19 cellular contexts compared by ENCODE assay signal in genomic region chr11:10913996-10914514, GRCh38. TPM values are rescaled to one million over a fixed set of nuclear protein-coding genes. Genes with fewer than 3 reads are reported as not detected.
DNase-seq lines count a peak whose midpoint lies in the region; ATAC-seq and TF ChIP-seq lines count a peak whose summit lies in the region.
"Had no signal": no experiment of that assay in that cellular context is flagged by ENCODE, and none has a peak within 500 bp of the region (broad histone marks: within the 10 kb centered on the region; RNA-seq: fewer than 3 reads in every experiment).

No MANE protein-coding gene starts in this region.

- DNase-seq in CD14-positive monocyte (ENCODE audit: low spot score) (no peak), IMR-90 (no peak), adipocyte (ENCODE audit: low read depth) (peak; percentile 52), fibroblast of pulmonary artery (ENCODE audit: low read depth) (peak; percentile 23), NCI-H2171 (lab: John Stamatoyannopoulos, UW) (no peak), spleen (no peak), endothelial cell (ENCODE audit: low spot score) (no peak)
- DNase-seq: CD4-positive, alpha-beta T cell; GOT3; NCI-H1105 treated with DMSO at 0.1 percent for 48 hours; NCI-H146; NCI-H1930; NCI-H2107; NCI-H524 treated with DMSO at 0.1 percent for 48 hours; Peyer's patch; SK-N-SH; SW 1271 had no signal

- no TSS peak for BruUV-seq in IMR-90 (replicated peaks; lab: Mats Ljungman, UMichigan)

- no peak overlapping the region for H2BK120ac ChIP-seq in IMR-90 (ENCODE audit: low read depth, low read length)

- intact Hi-C loops in CD14-positive monocyte (cut with micrococcal nuclease) (loop anchor here in 1 of 2 donors (2.0 to 5.0 kb wide), 3 partner anchors 15 to 57 kb away; partner anchors contain the start of gene ZBED5), IMR-90 (cut with micrococcal nuclease) (no loop called here), spleen (cut with DNase I; ENCODE audit: low total_unique reads) (no loop called here)

- no peak for TF ChIP-seq RAD21 in IMR-90 (IDR thresholded peaks at IDR 0.05; ENCODE audit: low read length)

- no peaks in the 10 kb centered on the region for H3K9me1 ChIP-seq in IMR-90 (ENCODE audit: insufficient read depth, low read length)

- H3K9ac ChIP-seq in IMR-90 (ENCODE audit: low read depth, low read length) = no peak overlapping the region
- no peak overlapping the region for H3K9ac ChIP-seq in adipocyte (ENCODE audit: low read length)
- H3K9ac ChIP-seq: SK-N-SH had no signal

- no peak overlapping the region for H4K91ac ChIP-seq in IMR-90 (ENCODE audit: insufficient read depth, low read depth, low read length)

- no peak overlapping the region for H3K4me2 ChIP-seq in IMR-90 (ENCODE audit: low read depth, low read length)
- H3K4me2 ChIP-seq: SK-N-SH had no signal

- no peak overlapping the region for H2BK15ac ChIP-seq in IMR-90 (ENCODE audit: low read depth, low read length)

- H2AK9ac ChIP-seq in IMR-90 (replicated peaks; ENCODE audit: low read depth, low read length, poor library complexity) = no peak overlapping the region

- H3K36me3 ChIP-seq in IMR-90 (ENCODE audit: control insufficient read depth, insufficient read depth, low read length) = no peaks in the 10 kb centered on the region
- no peaks in the 10 kb centered on the region for H3K36me3 ChIP-seq in adipocyte (ENCODE audit: control insufficient read depth, insufficient read depth, low read length, severe bottlenecking)
- no peaks in the 10 kb centered on the region for H3K36me3 ChIP-seq in spleen
- H3K36me3 ChIP-seq: HAP-1, Peyer's patch had no signal

- CTCF ChIA-PET in IMR-90 (lab: Yijun Ruan, JAX) = interaction anchor here (1.1 kb wide), 1 partner anchor 10 kb away, joined by 3 read pairs; no protein-coding TSS in a partner anchor

- H3K27ac Mint-ChIP-seq in CD14-positive monocyte (peak overlapping the region; percentile 85 to 95 (median 92)), endothelial cell (ENCODE audit: unreplicated experiment) (no peak overlapping the region)
- H3K27ac Mint-ChIP-seq: CD4-positive, alpha-beta T cell; IgD-negative memory B cell had no signal

- H3K4me3 ChIP-seq in IMR-90 (ENCODE audit: insufficient read depth, low read depth, low read length) = no peak overlapping the region
- H3K4me3 ChIP-seq in adipocyte (ENCODE audit: low read length) = no peak overlapping the region
- no peak overlapping the region for H3K4me3 ChIP-seq in fibroblast of pulmonary artery (replicated peaks; ENCODE audit: low read depth, low read length)
- no peak overlapping the region for H3K4me3 ChIP-seq in spleen
- H3K4me3 ChIP-seq: HAP-1, Peyer's patch had no signal

- H4K5ac ChIP-seq in IMR-90 (ENCODE audit: low read depth, low read length) = no peak overlapping the region

- H3K4me3 Mint-ChIP-seq in CD14-positive monocyte = peak overlapping the region in 1 of 2 donors; percentile 58
- no peak overlapping the region for H3K4me3 Mint-ChIP-seq in endothelial cell (ENCODE audit: unreplicated experiment)
- H3K4me3 Mint-ChIP-seq: CD4-positive, alpha-beta T cell; IgD-negative memory B cell had no signal

- no peak overlapping the region for H2BK5ac ChIP-seq in IMR-90 (ENCODE audit: low read depth, low read length, poor library complexity, severe bottlenecking)

- H3K18ac ChIP-seq in IMR-90 (ENCODE audit: low read depth, low read length) = peak overlapping the region; percentile 54

- H3K9me3 ChIP-seq in IMR-90 (ENCODE audit: control insufficient read depth, insufficient read depth, low read length) (no peaks in the 10 kb centered on the region; the same call in 1 of the 2 replicates), adipocyte (ENCODE audit: control insufficient read depth, low read length) (peaks cover 15% of the 10 kb centered on the region), spleen (peaks cover 0 to 13% (median 0%) of the 10 kb centered on the region in 8 donors)
- H3K9me3 ChIP-seq: Peyer's patch, SK-N-SH had no signal

- H3K27me3 Mint-ChIP-seq in CD14-positive monocyte (ENCODE audit: low read depth in 3 of 3) (peaks cover 0 to 4% (median 3%) of the 10 kb centered on the region in 3 donors), endothelial cell (ENCODE audit: unreplicated experiment) (no peaks in the 10 kb centered on the region)

- peaks cover 41% of the 10 kb centered on the region for H3K4me1 Mint-ChIP-seq in CD14-positive monocyte
- no peaks in the 10 kb centered on the region for H3K4me1 Mint-ChIP-seq in endothelial cell (ENCODE audit: unreplicated experiment)

- no peak overlapping the region for H2AFZ ChIP-seq in IMR-90 (replicated peaks; ENCODE audit: low read length, poor library complexity)

- H3K56ac ChIP-seq in IMR-90 (ENCODE audit: extremely low read depth, insufficient read depth, low read length) = no peak overlapping the region

- POLR2A ChIA-PET in IMR-90 (lab: Charles Lee; ENCODE audit: unreplicated experiment) = no interaction called here

- no peaks in the 10 kb centered on the region for H3K79me1 ChIP-seq in IMR-90 (ENCODE audit: low read depth in 1 of 2, low read length in 2 of 2)

- peaks cover 13% of the 10 kb centered on the region in 2 donors for H3K36me3 Mint-ChIP-seq in CD14-positive monocyte
- H3K36me3 Mint-ChIP-seq in endothelial cell (ENCODE audit: low read depth, unreplicated experiment) = peaks cover 7% of the 10 kb centered on the region

- H3K27me3 ChIP-seq in IMR-90 (ENCODE audit: control insufficient read depth, insufficient read depth, low read length) = no peaks in the 10 kb centered on the region
- no peaks in the 10 kb centered on the region for H3K27me3 ChIP-seq in adipocyte (replicated peaks; ENCODE audit: control insufficient read depth, insufficient read depth, low read length)
- no peaks in the 10 kb centered on the region for H3K27me3 ChIP-seq in spleen (replicated peaks in 1 of 7)
- H3K27me3 ChIP-seq: Peyer's patch had no signal

- ATAC-seq in IMR-90 (ENCODE audit: low read depth) = no peak

- H3K27ac ChIP-seq in IMR-90 (ENCODE audit: insufficient read depth, low read length) (no peak overlapping the region), spleen (no peak overlapping the region)
- H3K27ac ChIP-seq: Peyer's patch had no signal

- TF ChIP-seq POLR2A in IMR-90 (IDR thresholded peaks at IDR 0.05; ENCODE audit: low read depth, low read length) (no peak), spleen (IDR thresholded peaks at IDR 0.05) (no peak)

- H4K20me1 ChIP-seq in IMR-90 (ENCODE audit: insufficient read depth, low read length) = no peaks in the 10 kb centered on the region

- WGBS in IMR-90 (ENCODE audit: extremely low coverage in 2 of 2, insufficient read length in 1 of 2), 2 experiments = no CpG with 5 or more reads among the region's 2 CpGs
- 68 to 75% (median 73%) methylated on average over 2 of the region's 2 CpGs for WGBS in spleen, 5 donors

- H3K4ac ChIP-seq in IMR-90 (ENCODE audit: low read depth, low read length) = no peak overlapping the region

- H3K4me1 ChIP-seq in IMR-90 (ENCODE audit: control insufficient read depth, insufficient read depth, low read length) (peaks cover 6% of the 10 kb centered on the region), adipocyte (ENCODE audit: control insufficient read depth, insufficient read depth, low read length) (peaks cover 22% of the 10 kb centered on the region), spleen (peaks cover 0 to 5% (median 0%) of the 10 kb centered on the region in 6 donors)
- H3K4me1 ChIP-seq: Peyer's patch had no signal

- in situ Hi-C loops in IMR-90 (cut with MboI; ENCODE audit: low sequenced_read_pairs) = no loop called here

- H3K14ac ChIP-seq in IMR-90 (replicated peaks; ENCODE audit: low read depth, low read length) = no peak overlapping the region

- TF ChIP-seq CTCF in CD14-positive monocyte (IDR thresholded peaks at IDR 0.05) (no peak), IMR-90 (conservative IDR thresholded peaks at IDR 0.05; ENCODE audit: low read depth, low read length) (no peak), fibroblast of pulmonary artery (IDR thresholded peaks at IDR 0.05; ENCODE audit: low read length, missing control alignments) (no peak), spleen (IDR thresholded peaks at IDR 0.05 in 8 of 11, conservative IDR thresholded peaks at IDR 0.05 in 3 of 11) (no peak), endothelial cell (IDR thresholded peaks at IDR 0.05; ENCODE audit: unreplicated experiment) (no peak)

- no peak overlapping the region for H2BK20ac ChIP-seq in IMR-90 (ENCODE audit: low read depth, low read length)

- H3K9me3 Mint-ChIP-seq in CD14-positive monocyte = peaks cover 15 to 26% (median 21%) of the 10 kb centered on the region in 7 donors
- H3K9me3 Mint-ChIP-seq in endothelial cell (ENCODE audit: unreplicated experiment) = no peaks in the 10 kb centered on the region

- no peak overlapping the region for H2AK5ac ChIP-seq in IMR-90 (ENCODE audit: low read depth, low read length)

- no peak overlapping the region for H4K8ac ChIP-seq in IMR-90 (ENCODE audit: low read depth in 2 of 2, low read length in 2 of 2)

- H3K23ac ChIP-seq in IMR-90 (ENCODE audit: low read depth, low read length) = no peak overlapping the region

- dilution Hi-C loops in IMR-90 (cut with HindIII; ENCODE audit: low sequenced_read_pairs, unreplicated experiment) = no loop called here

TF ChIP-seq in IMR-90, 13 proteins besides CTCF, POLR2A, EP300 and RAD21:
- no peak for TF ChIP-seq FOS (IDR thresholded peaks at IDR 0.05; ENCODE audit: low read depth, low read length)
- peak; percentile 55 for TF ChIP-seq CEBPB (IDR thresholded peaks at IDR 0.05; ENCODE audit: low read depth, low read length)

RNA-seq across cellular contexts. Expression of gene ZBED5, which starts 56.2 kb away (rescaled TPM):
- polyA plus RNA-seq in CD14-positive monocyte (10 to 100 TPM in 1 of 2 donors, 1 to 10 TPM in 1; 8.1 to 10.3 TPM), IMR-90 (2012; rRNA removed) (26.1 and 28.2 TPM in 2 replicates), spleen (10 to 100 TPM; 43.5 to 70.1 (median 46.7) TPM)
- total RNA-seq in IMR-90 (2012; rRNA removed) (30.8 and 35.6 TPM in 2 replicates), spleen (10 to 100 TPM; 54.8 to 83.8 (median 66.9) TPM), endothelial cell (ENCODE audit: unreplicated experiment) (55.0 TPM)
- 2.9 and 6.5 TPM in 2 replicates for polyA plus RNA-seq in IMR-90 (2012; cell fraction: cytosol; rRNA removed)
- polyA plus RNA-seq in IMR-90 (2012; cell fraction: nucleus; rRNA removed; ENCODE audit: low replicate concordance) = 9.6 and 84.5 TPM in 2 replicates

Comparison
In these comparisons a context has a peak if more than half of its experiments do, and no peak if none do; other contexts are left out.
1. DNase-seq: peak in adipocyte (single experiment) and fibroblast of pulmonary artery (single experiment); none in CD14-positive monocyte (single experiment), IMR-90 (single experiment), NCI-H2171 (single experiment), spleen (single experiment) and endothelial cell (single experiment).